ENCODE assay signal across 8 cellular contexts in the genomic region with DNA sequence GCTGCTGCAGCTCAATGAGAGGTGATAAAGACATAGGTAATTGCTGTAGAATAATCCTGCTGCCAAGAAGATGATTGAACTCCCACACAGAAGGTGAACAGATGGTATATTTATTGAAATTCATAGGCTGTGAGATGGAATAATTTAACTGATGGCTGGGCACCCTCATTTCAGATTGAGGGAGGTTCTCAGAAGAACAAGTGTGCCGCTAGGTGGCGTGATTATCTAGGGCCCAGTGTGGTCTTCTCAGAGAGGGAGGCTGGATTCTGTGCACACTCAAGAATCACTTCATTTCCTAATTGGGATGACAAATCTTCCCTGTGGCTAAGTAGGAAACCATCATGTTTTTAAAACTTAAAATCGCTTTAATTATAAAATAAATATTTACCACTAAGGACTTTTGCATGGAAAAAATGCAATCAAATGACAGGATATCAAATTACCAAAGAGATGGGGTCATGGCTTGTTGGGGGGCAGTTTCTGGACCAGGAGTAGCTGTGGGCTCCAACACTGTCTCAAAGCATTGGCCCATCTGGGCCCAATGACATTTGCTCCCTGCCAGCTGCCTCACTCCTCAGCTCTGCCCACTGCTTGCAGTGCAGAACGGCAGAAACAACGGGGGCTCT.
DNase-seq lines count a peak whose midpoint lies in the region; ATAC-seq and TF ChIP-seq lines count a peak whose summit lies in the region.

No MANE protein-coding gene starts in this region.

- peak; percentile 72 for TF ChIP-seq CTCF in mesothelial cell of epicardium (IDR thresholded peaks at IDR 0.05; ENCODE audit: unreplicated experiment)

- ATAC-seq in GM21737 (IDR thresholded peaks at IDR 0.05; ENCODE audit: unreplicated experiment) = no peak

- no peaks in the 10 kb centered on the region for H3K36me3 Mint-ChIP-seq in mesothelial cell of epicardium

- H3K9me3 Mint-ChIP-seq in mesothelial cell of epicardium = no peaks in the 10 kb centered on the region

- no peak overlapping the region for H3K4me3 Mint-ChIP-seq in mesothelial cell of epicardium

- H3K27me3 Mint-ChIP-seq in mesothelial cell of epicardium (ENCODE audit: low read depth) = peaks cover 13% of the 10 kb centered on the region

- POLR2A ChIA-PET in HEK293T (lab: Yijun Ruan, JAX) = no interaction called here

- peak; percentile 97 for DNase-seq in DMS 273 (lab: John Stamatoyannopoulos, UW; ENCODE audit: unreplicated experiment)
- peak; percentile 72 for DNase-seq in HEK293T (ENCODE audit: extremely low spot score)
- DNase-seq in NCI-H2171 treated with DMSO at 0.1 percent for 48 hours (lab: John Stamatoyannopoulos, UW) = peak; percentile 99
- peak; percentile 46 to 55 for DNase-seq in activated CD4-positive, alpha-beta T cell treated with anti-CD3 and anti-CD28 coated beads for 4 hours
- peak; percentile 17 to 72 for DNase-seq in dermis microvascular lymphatic vessel endothelial cell (ENCODE audit: low read depth in 2 of 2)
- DNase-seq in mesothelial cell of epicardium (ENCODE audit: low spot score in 2 of 2, unreplicated experiment in 2 of 2) = peak; percentile 40 to 58
- DNase-seq in stimulated activated CD8-positive, alpha-beta memory T cell treated with anti-CD3 and anti-CD28 coated beads, Interleukin-4, amount 100 ng/mL, for 48 hours = peak; percentile 81

- no peak overlapping the region for H3K27ac Mint-ChIP-seq in mesothelial cell of epicardium

- H3K4me1 Mint-ChIP-seq in mesothelial cell of epicardium = peaks cover 4% of the 10 kb centered on the region

- CTCF ChIA-PET in HEK293T (lab: Yijun Ruan, JAX) = interaction anchor here (0.7 to 1.5 kb wide), 5 partner anchors 16 to 232 kb away, joined by 3 to 8 read pairs (median 4); no protein-coding TSS in a partner anchor

TF ChIP-seq in HEK293T, 16 proteins besides CTCF, POLR2A, EP300 and RAD21:
- TF ChIP-seq L3MBTL2 (conservative IDR thresholded peaks at IDR 0.05) (no peak), SP1 (IDR thresholded peaks at IDR 0.05) (no peak), NFRKB (IDR thresholded peaks at IDR 0.05) (no peak), LEF1 (IDR thresholded peaks at IDR 0.05; ENCODE audit: borderline replicate concordance) (no peak), HDGF (IDR thresholded peaks at IDR 0.05; ENCODE audit: borderline replicate concordance) (no peak), BHLHE40 (IDR thresholded peaks at IDR 0.05; ENCODE audit: borderline replicate concordance) (no peak)

Comparison
In these comparisons a context has a peak if more than half of its experiments do, and no peak if none do; other contexts are left out.
1. DNase-seq: peak in every context shown above with its lines; median percentile 99 in NCI-H2171 treated with DMSO at 0.1 percent for 48 hours; 97 in DMS 273; 81 in stimulated activated CD8-positive, alpha-beta memory T cell treated with anti-CD3 and anti-CD28 coated beads, Interleukin-4, amount 100 ng/mL, for 48 hours; 72 in HEK293T; 50 in activated CD4-positive, alpha-beta T cell treated with anti-CD3 and anti-CD28 coated beads for 4 hours; 49 in mesothelial cell of epicardium; 44 in dermis microvascular lymphatic vessel endothelial cell.